Comparison of ENCODE assay signal across 1 cellular context in the genomic region with DNA sequence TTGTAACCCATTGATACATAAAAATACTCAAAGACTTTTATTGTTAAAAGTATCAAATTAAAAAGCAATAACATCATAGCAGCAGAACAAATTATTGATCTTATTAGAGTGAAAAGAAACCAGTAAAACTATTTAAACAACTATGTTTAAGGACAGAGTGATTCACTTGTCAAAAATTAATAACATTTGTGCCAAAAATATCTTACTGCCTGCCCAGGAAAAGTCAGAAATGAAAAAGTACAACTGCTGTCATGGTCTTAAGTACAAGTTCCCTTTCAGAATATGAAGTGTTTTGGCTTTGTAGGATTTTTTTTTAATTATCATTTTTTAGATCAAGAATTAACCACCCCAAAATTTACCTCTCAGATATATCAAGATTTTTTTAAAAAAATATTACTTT.
TF ChIP-seq lines count a peak whose summit lies in the region.

No MANE protein-coding gene starts in this region.

TF ChIP-seq in SK-N-SH treated with all-trans-retinoic acid at 6 μM for 48 hours, 23 proteins besides CTCF, POLR2A, EP300 and RAD21 (continued from another document):
- TF ChIP-seq GLIS3 (CRISPR knock-in tag; IDR thresholded peaks at IDR 0.05) (no peak), ZNF70 (CRISPR knock-in tag; IDR thresholded peaks at IDR 0.05) (no peak)
